In genomic region chr10:86203162-86203905, GRCh38 we compare ENCODE assay signal across 12 cellular contexts.
DNase-seq lines count a peak whose midpoint lies in the region; ATAC-seq and TF ChIP-seq lines count a peak whose summit lies in the region.
"Had no signal": no experiment of that assay in that cellular context is flagged by ENCODE, and none has a peak within 500 bp of the region (broad histone marks: within the 10 kb centered on the region; RNA-seq: fewer than 3 reads in every experiment).

No MANE protein-coding gene starts in this region.

- BruUV-seq in MCF 10A (replicated peaks; lab: Mats Ljungman, UMichigan), result no TSS peak
- BruUV-seq in mammary epithelial cell (replicated peaks; lab: Mats Ljungman, UMichigan), result no TSS peak
- no TSS peak for BruUV-seq in OCI-LY7 (replicated peaks; lab: Mats Ljungman, UMichigan)

- no peak overlapping the region for H3K4me2 ChIP-seq in mammary epithelial cell (ENCODE audit: insufficient read depth, low read depth, low read length)
- no peak overlapping the region for H3K4me2 ChIP-seq in OCI-LY7 (ENCODE audit: low read length)

- H3K4me3 Mint-ChIP-seq in MCF 10A (ENCODE audit: unreplicated experiment) (no peak overlapping the region), chondrocyte (ENCODE audit: unreplicated experiment) (no peak overlapping the region), immature natural killer cell (no peak overlapping the region)
- H3K4me3 Mint-ChIP-seq: activated B cell treated with CpG ODN at 0.5 μM for 24 hours had no signal

- no peaks in the 10 kb centered on the region for H3K27me3 ChIP-seq in mammary epithelial cell (ENCODE audit: insufficient read depth, low read length)
- no peaks in the 10 kb centered on the region for H3K27me3 ChIP-seq in foreskin keratinocyte
- H3K27me3 ChIP-seq in thyroid gland, result no peaks in the 10 kb centered on the region

- CTCF ChIA-PET in MCF 10A (lab: Yijun Ruan, JAX), result interaction anchor here (0.7 kb wide), 1 partner anchor 744 kb away, joined by 3 read pairs; no protein-coding TSS in a partner anchor
- CTCF ChIA-PET in mammary epithelial cell (lab: Charles Lee; ENCODE audit: low non-redundant PET), result no interaction called here
- CTCF ChIA-PET in OCI-LY7 (lab: Charles Lee; ENCODE audit: unreplicated experiment), result no interaction called here

- H3K4me3 ChIP-seq in mammary epithelial cell (replicated peaks in 1 of 3; ENCODE audit: insufficient read depth in 1 of 3, low read depth in 2 of 3, low read length in 3 of 3) (no peak overlapping the region), OCI-LY7 (ENCODE audit: low read depth, low read length, poor library complexity, severe bottlenecking) (no peak overlapping the region), thyroid gland (replicated peaks in 1 of 3) (no peak overlapping the region)
- H3K4me3 ChIP-seq: coronary artery had no signal

- H3K36me3 Mint-ChIP-seq in MCF 10A (ENCODE audit: insufficient read depth, unreplicated experiment) (no peaks in the 10 kb centered on the region), chondrocyte (ENCODE audit: low read depth) (no peaks in the 10 kb centered on the region), immature natural killer cell (no peaks in the 10 kb centered on the region)

- H4K20me1 ChIP-seq in mammary epithelial cell (ENCODE audit: insufficient read depth, low read length) (no peaks in the 10 kb centered on the region), OCI-LY7 (ENCODE audit: insufficient read depth, low read length) (no peaks in the 10 kb centered on the region)

- no peak for TF ChIP-seq POLR2A in thyroid gland (IDR thresholded peaks at IDR 0.05)

- no peak overlapping the region for H3K27ac ChIP-seq in mammary epithelial cell (ENCODE audit: insufficient read depth, low read depth, low read length)
- H3K27ac ChIP-seq in OCI-LY7 (ENCODE audit: low read depth, low read length, poor library complexity, severe bottlenecking), result no peak overlapping the region
- H3K27ac ChIP-seq in foreskin keratinocyte, result no peak overlapping the region
- no peak overlapping the region for H3K27ac ChIP-seq in thyroid gland
- H3K27ac ChIP-seq: C4-2B, coronary artery had no signal

- H3K36me3 ChIP-seq in mammary epithelial cell (ENCODE audit: insufficient read depth, low read length), result no peaks in the 10 kb centered on the region
- no peaks in the 10 kb centered on the region for H3K36me3 ChIP-seq in OCI-LY7 (ENCODE audit: insufficient read depth, low read length)
- H3K36me3 ChIP-seq in thyroid gland, result no peaks in the 10 kb centered on the region

- H2AFZ ChIP-seq in mammary epithelial cell (ENCODE audit: low read depth, low read length), result no peak overlapping the region
- H2AFZ ChIP-seq in OCI-LY7 (ENCODE audit: low read length), result no peak overlapping the region

- no peaks in the 10 kb centered on the region for H3K4me1 ChIP-seq in mammary epithelial cell (ENCODE audit: insufficient read depth, low read length)
- no peaks in the 10 kb centered on the region for H3K4me1 ChIP-seq in OCI-LY7 (ENCODE audit: insufficient read depth, low read length, poor library complexity, severe bottlenecking)
- H3K4me1 ChIP-seq in foreskin keratinocyte, result no peaks in the 10 kb centered on the region
- H3K4me1 ChIP-seq in thyroid gland, result peaks cover 8 to 18% of the 10 kb centered on the region in 2 donors

- H3K9ac ChIP-seq in mammary epithelial cell (ENCODE audit: insufficient read depth, low read length), result no peak overlapping the region

- peak; percentile 35 for ATAC-seq in foreskin keratinocyte

- no peak overlapping the region for H3K27ac Mint-ChIP-seq in MCF 10A (ENCODE audit: low read depth, unreplicated experiment)
- no peak overlapping the region for H3K27ac Mint-ChIP-seq in chondrocyte (ENCODE audit: unreplicated experiment)
- no peak overlapping the region for H3K27ac Mint-ChIP-seq in immature natural killer cell
- H3K27ac Mint-ChIP-seq: activated B cell treated with CpG ODN at 0.5 μM for 24 hours had no signal

- H3K79me2 ChIP-seq in mammary epithelial cell (ENCODE audit: insufficient read depth, low read length) (no peaks in the 10 kb centered on the region), OCI-LY7 (ENCODE audit: insufficient read depth, low read depth, low read length) (no peaks in the 10 kb centered on the region)

- no peaks in the 10 kb centered on the region for H3K9me2 ChIP-seq in OCI-LY7 (ENCODE audit: insufficient read depth, low read length)

- in situ Hi-C loops in mammary epithelial cell (cut with MboI; ENCODE audit: low sequenced_read_pairs in 2 of 2), result no loop called here

- POLR2A ChIA-PET in MCF 10A (lab: Yijun Ruan, JAX), result interaction anchor here (0.6 kb wide), 1 partner anchor 15 kb away, joined by 3 read pairs; no protein-coding TSS in a partner anchor
- POLR2A ChIA-PET in OCI-LY7 (lab: Charles Lee), result no interaction called here

- dilution Hi-C loops in mammary epithelial cell (cut with HindIII; ENCODE audit: low sequenced_read_pairs), result no loop called here

- intact Hi-C loops in MCF 10A (cut with micrococcal nuclease), result no loop called here
- intact Hi-C loops in mammary epithelial cell (cut with micrococcal nuclease), result no loop called here
- intact Hi-C loops in OCI-LY7 (cut with micrococcal nuclease; ENCODE audit: unreplicated experiment), result no loop called here
- intact Hi-C loops in thyroid gland (cut with DNase I), result no loop called here

- H3K27me3 Mint-ChIP-seq in MCF 10A (ENCODE audit: insufficient read depth, unreplicated experiment) (peaks cover 17% of the 10 kb centered on the region), chondrocyte (ENCODE audit: low read depth) (peaks cover 5% of the 10 kb centered on the region), immature natural killer cell (ENCODE audit: low read depth in 3 of 3) (peaks cover 0 to 7% (median 4%) of the 10 kb centered on the region in 3 donors)

- TF ChIP-seq CTCF in MCF 10A (IDR thresholded peaks at IDR 0.05; ENCODE audit: unreplicated experiment) (no peak), mammary epithelial cell (conservative IDR thresholded peaks at IDR 0.05 in 1 of 2, IDR thresholded peaks at IDR 0.05 in 1 of 2; ENCODE audit: extremely low read depth in 1 of 2, insufficient read depth in 1 of 2, low read depth in 1 of 2, low read length in 2 of 2) (no peak), OCI-LY7 (conservative IDR thresholded peaks at IDR 0.05; ENCODE audit: low read length) (no peak), foreskin keratinocyte (conservative IDR thresholded peaks at IDR 0.05) (no peak), thyroid gland (IDR thresholded peaks at IDR 0.05) (no peak), chondrocyte (IDR thresholded peaks at IDR 0.05) (no peak)

- H3K9me3 ChIP-seq in mammary epithelial cell (replicated peaks; ENCODE audit: insufficient read depth, low read length), result peaks cover 5% of the 10 kb centered on the region
- no peaks in the 10 kb centered on the region for H3K9me3 ChIP-seq in OCI-LY7 (ENCODE audit: low read length)
- H3K9me3 ChIP-seq in thyroid gland, result no peaks in the 10 kb centered on the region

- WGBS in mammary epithelial cell (ENCODE audit: low coverage, missing lambda C conversion rate), result 46% methylated on average over 9 of the region's 11 CpGs
- WGBS in thyroid gland, 2 donors, result 58 to 63% methylated on average over 11 of the region's 11 CpGs

- DNase-seq in MCF 10A (ENCODE audit: unreplicated experiment) (peak; percentile 49), mammary epithelial cell (no peak), OCI-LY7 (ENCODE audit: low spot score) (peak; percentile 19), foreskin keratinocyte (no peak), thyroid gland (peak; percentile 26 to 56), chondrocyte (ENCODE audit: low spot score) (no peak), immature natural killer cell (no peak), amniotic stem cell (lab: John Stamatoyannopoulos, UW) (no peak)
- DNase-seq: activated B cell treated with CpG ODN at 0.5 μM for 24 hours, NCI-H510A treated with DMSO at 0.1 percent for 48 hours had no signal

- H3K4me1 Mint-ChIP-seq in MCF 10A (ENCODE audit: insufficient read depth, unreplicated experiment) (no peaks in the 10 kb centered on the region), chondrocyte (ENCODE audit: low read depth) (no peaks in the 10 kb centered on the region), immature natural killer cell (no peaks in the 10 kb centered on the region)
- H3K4me1 Mint-ChIP-seq: activated B cell treated with CpG ODN at 0.5 μM for 24 hours had no signal

- H3K9me3 Mint-ChIP-seq in MCF 10A (ENCODE audit: unreplicated experiment) (peaks cover 7% of the 10 kb centered on the region), chondrocyte (ENCODE audit: low read depth) (no peaks in the 10 kb centered on the region), immature natural killer cell (no peaks in the 10 kb centered on the region)
- H3K9me3 Mint-ChIP-seq: activated B cell treated with CpG ODN at 0.5 μM for 24 hours had no signal

Comparison
In these comparisons a context has a peak if more than half of its experiments do, and no peak if none do; other contexts are left out.
1. DNase-seq: peak in MCF 10A (single experiment), OCI-LY7 (single experiment) and thyroid gland (2 of 2); none in mammary epithelial cell (single experiment), foreskin keratinocyte (0 of 2), chondrocyte (single experiment), immature natural killer cell (0 of 3) and amniotic stem cell (single experiment).